In genomic region chr1:239389703-239390102, GRCh38 we compare ENCODE assay signal across 20 cellular contexts. TPM values are rescaled to one million over a fixed set of nuclear protein-coding genes. Genes with fewer than 3 reads are reported as not detected.
"Had no signal": no experiment of that assay in that cellular context is flagged by ENCODE, and none has a peak within 500 bp of the region (broad histone marks: within the 10 kb centered on the region; RNA-seq: fewer than 3 reads in every experiment).

No MANE protein-coding gene starts in this region.

- H2AFZ ChIP-seq: neural progenitor cell had no signal

- H3K27ac Mint-ChIP-seq: activated naive CD8-positive, alpha-beta T cell treated with anti-CD3 and anti-CD28 coated beads for 36 hours; activated T-helper 1 cell treated with anti-CD3 and anti-CD28 coated beads, Interleukin-12 subunit alpha, Interleukin-12 subunit beta, Interleukin-2, Interleukin-4 antibody, amounts not matched to agents 30 ng/mL and 10 ng/mL and 1 ng/mL, durations not matched to agents 14 hours and 24 hours and 36 hours; brain; naive B cell; neural progenitor cell; stimulated activated effector memory CD8-positive, alpha-beta T cell treated with anti-CD3 and anti-CD28 coated beads, Interleukin-12 subunit alpha, Interleukin-12 subunit beta, amount 100 ng/mL, for 72 hours; T-helper 2 cell treated with Interferon-gamma antibody and Interleukin-4, amounts not matched to agents 5 μg/mL and 100 μg/mL, for 36 hours had no signal

- DNase-seq: activated CD4-positive, alpha-beta T cell treated with anti-CD3 and anti-CD28 coated beads, Interleukin-2, amount 50 U/mL, for 1 hour; activated CD8-positive, alpha-beta memory T cell treated with anti-CD3 and anti-CD28 coated beads for 24 hours; activated naive CD8-positive, alpha-beta T cell treated with anti-CD3 and anti-CD28 coated beads for 36 hours; amygdala; central memory CD4-positive, alpha-beta T cell; cortex of kidney; effector CD8-positive, alpha-beta T cell; heart right ventricle; left colon; midbrain; naive B cell; tibial artery; uterus had no signal

- H3K9me3 Mint-ChIP-seq: activated naive CD8-positive, alpha-beta T cell treated with anti-CD3 and anti-CD28 coated beads for 36 hours; activated T-helper 1 cell treated with anti-CD3 and anti-CD28 coated beads, Interleukin-12 subunit alpha, Interleukin-12 subunit beta, Interleukin-2, Interleukin-4 antibody, amounts not matched to agents 30 ng/mL and 10 ng/mL and 1 ng/mL, durations not matched to agents 14 hours and 24 hours and 36 hours; brain; neural progenitor cell; stimulated activated effector memory CD8-positive, alpha-beta T cell treated with anti-CD3 and anti-CD28 coated beads, Interleukin-12 subunit alpha, Interleukin-12 subunit beta, amount 100 ng/mL, for 72 hours; T-helper 2 cell treated with Interferon-gamma antibody and Interleukin-4, amounts not matched to agents 5 μg/mL and 100 μg/mL, for 36 hours had no signal

- H3K36me3 Mint-ChIP-seq: activated naive CD8-positive, alpha-beta T cell treated with anti-CD3 and anti-CD28 coated beads for 36 hours; brain; neural progenitor cell had no signal

- H3K4me3 Mint-ChIP-seq: activated naive CD8-positive, alpha-beta T cell treated with anti-CD3 and anti-CD28 coated beads for 36 hours; activated T-helper 1 cell treated with anti-CD3 and anti-CD28 coated beads, Interleukin-12 subunit alpha, Interleukin-12 subunit beta, Interleukin-2, Interleukin-4 antibody, amounts not matched to agents 30 ng/mL and 10 ng/mL and 1 ng/mL, durations not matched to agents 14 hours and 24 hours and 36 hours; naive B cell; neural progenitor cell; stimulated activated effector memory CD8-positive, alpha-beta T cell treated with anti-CD3 and anti-CD28 coated beads, Interleukin-12 subunit alpha, Interleukin-12 subunit beta, amount 100 ng/mL, for 72 hours; T-helper 2 cell treated with Interferon-gamma antibody and Interleukin-4, amounts not matched to agents 5 μg/mL and 100 μg/mL, for 36 hours had no signal

- H3K27me3 ChIP-seq: uterus had no signal

- H3K27ac ChIP-seq: heart right ventricle, neural progenitor cell, tibial artery, uterus had no signal

- ATAC-seq: heart right ventricle; left colon; sciatic nerve; stimulated activated effector memory CD8-positive, alpha-beta T cell treated with anti-CD3 and anti-CD28 coated beads, Interleukin-12 subunit alpha, Interleukin-12 subunit beta, amount 100 ng/mL, for 72 hours had no signal

- H3K9ac ChIP-seq: neural progenitor cell had no signal

- H3K36me3 ChIP-seq: heart right ventricle, neural progenitor cell, tibial artery, uterus had no signal

- H3K4me3 ChIP-seq: heart right ventricle, lung, neural progenitor cell, tibial artery, uterus had no signal

- H3K4me2 ChIP-seq: neural progenitor cell had no signal

- H3K9me3 ChIP-seq: heart right ventricle, tibial artery, uterus had no signal

- H3K4me1 ChIP-seq: uterus had no signal

RNA-seq across cellular contexts. Expression of gene CHRM3, which starts 3.3 kb away (rescaled TPM):
- total RNA-seq: activated T-helper 1 cell treated with anti-CD3 and anti-CD28 coated beads, Interleukin-12 subunit alpha, Interleukin-12 subunit beta, Interleukin-2, Interleukin-4 antibody, amounts not matched to agents 30 ng/mL and 10 ng/mL and 1 ng/mL, durations not matched to agents 14 hours and 24 hours and 36 hours had no signal
